In genomic region chr12:103353913-103354312, GRCh38 we compare ENCODE assay signal across 23 cellular contexts.
"Had no signal": no experiment of that assay in that cellular context is flagged by ENCODE, and none has a peak within 500 bp of the region (broad histone marks: within the 10 kb centered on the region; RNA-seq: fewer than 3 reads in every experiment).

No MANE protein-coding gene starts in this region.

- ATAC-seq: Panc1, PC-3 had no signal

- H3K27me3 ChIP-seq: MG63 had no signal

- H3K9me3 ChIP-seq: MG63, SK-N-SH had no signal

- H3K27ac ChIP-seq: RWPE1 had no signal

- H3K36me3 ChIP-seq: MG63 had no signal

- H3K4me3 ChIP-seq: MG63 had no signal

- DNase-seq: IMR-90; Karpas-422; KG1; MG63; NCI-H1092; NCI-H1105 treated with DMSO at 0.1 percent for 48 hours; NCI-H1417 treated with DMSO at 0.1 percent for 48 hours; NCI-H1694 treated with DMSO at 0.1 percent for 48 hours; NCI-H2029; NCI-H2081 treated with DMSO at 0.1 percent for 48 hours; NCI-H2171; NCI-H226; NCI-H446; NCI-H510A; NCI-H524 treated with DMSO at 0.1 percent for 48 hours; NCI-H69; NCI-H774; NK-92 treated with Interleukin-12 subunit alpha and Interleukin-12 subunit beta, amount 100 ng/mL, for 24 hours; PC-3; SHP77; SK-N-SH had no signal
